Comparison of ENCODE assay signal across 13 cellular contexts in the genomic region with DNA sequence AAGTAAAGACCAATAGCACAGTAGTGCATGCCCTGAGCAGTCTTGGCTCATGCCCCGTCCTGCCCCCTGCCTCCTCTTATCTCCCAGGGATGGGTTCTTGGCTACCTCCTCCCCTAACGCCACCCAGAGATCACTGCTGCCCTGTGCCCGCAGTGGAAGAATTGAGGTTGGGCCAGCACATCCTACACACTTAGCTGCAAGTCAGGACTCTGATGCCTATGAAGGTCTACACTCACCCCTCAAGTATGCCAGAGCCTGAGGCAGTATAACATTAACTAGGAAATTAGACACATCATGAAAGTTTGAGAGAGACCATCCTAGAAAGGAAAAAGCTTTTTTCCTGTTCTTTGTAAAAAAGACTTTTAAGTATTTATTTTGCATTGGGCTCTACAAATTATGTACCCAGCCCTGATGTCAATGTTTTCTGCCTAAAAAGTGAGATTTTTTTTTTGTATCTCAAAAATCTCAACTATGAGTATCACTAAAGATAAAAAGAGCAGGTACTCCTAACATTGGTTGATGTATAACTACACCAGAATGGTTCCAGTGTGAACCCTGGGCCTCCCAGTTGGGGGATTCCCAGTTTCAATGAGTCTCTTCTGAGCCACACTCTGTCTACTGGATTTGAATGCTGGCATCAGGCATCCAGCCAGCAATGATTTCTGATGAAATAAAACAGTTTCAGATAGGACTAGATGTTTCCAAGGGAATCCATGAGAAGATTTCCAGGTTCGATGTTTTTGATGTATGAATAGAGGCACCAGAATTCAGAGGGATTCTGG.
DNase-seq lines count a peak whose midpoint lies in the region; ATAC-seq, FAIRE-seq and TF ChIP-seq lines count a peak whose summit lies in the region.
"Had no signal": no experiment of that assay in that cellular context is flagged by ENCODE, and none has a peak within 500 bp of the region (broad histone marks: within the 10 kb centered on the region; RNA-seq: fewer than 3 reads in every experiment).

No MANE protein-coding gene starts in this region.

- no peaks in the 10 kb centered on the region for H3K27me3 ChIP-seq in testis

- TF ChIP-seq POLR2A in testis (IDR thresholded peaks at IDR 0.05): no peak

- H3K4me3 ChIP-seq in testis: no peak overlapping the region
- H3K4me3 ChIP-seq: lung, thoracic aorta had no signal

- WGBS in testis, 2 donors: 85 to 97% methylated on average over 4 of the region's 4 CpGs

- no peaks in the 10 kb centered on the region for H3K9me3 ChIP-seq in testis
- H3K9me3 ChIP-seq: thoracic aorta had no signal

- intact Hi-C loops in testis (cut with DNase I; ENCODE audit: low total_unique reads): no loop called here

- ATAC-seq in GM18508 (IDR thresholded peaks at IDR 0.05; ENCODE audit: insufficient read depth, unreplicated experiment): peak; percentile 66
- ATAC-seq in GM21619 (IDR thresholded peaks at IDR 0.05; ENCODE audit: unreplicated experiment): peak; percentile 60
- ATAC-seq in HG03571 (IDR thresholded peaks at IDR 0.05; ENCODE audit: unreplicated experiment): peak; percentile 71
- no peak for ATAC-seq in HG03025 (IDR thresholded peaks at IDR 0.05; ENCODE audit: low FRiP score, unreplicated experiment)

- FAIRE-seq in D721Med (lab: Jason Lieb, UNC): no peak
- FAIRE-seq: endometrium, G401.6 had no signal

- H3K36me3 ChIP-seq in testis (ENCODE audit: low read depth, missing control alignments): no peaks in the 10 kb centered on the region
- H3K36me3 ChIP-seq: thoracic aorta had no signal

- DNase-seq in iris pigment epithelial cell (ENCODE audit: low read depth): peak; percentile 17
- DNase-seq in activated effector memory CD4-positive, alpha-beta T cell treated with anti-CD3 and anti-CD28 coated beads, Interleukin-2, amount 50 U/mL, for 16 hours: no peak
- no peak for DNase-seq in D721Med (ENCODE audit: insufficient read length, low spot score)
- DNase-seq in testis: no peak
- DNase-seq: stimulated activated CD4-positive, alpha-beta T cell treated with anti-CD3 and anti-CD28 coated beads, Interleukin-12 subunit alpha, Interleukin-12 subunit beta, amount 100 ng/mL, for 4 hours had no signal

- TF ChIP-seq CTCF in D721Med (IDR thresholded peaks at IDR 0.05; ENCODE audit: insufficient read depth, missing control alignments) (no peak), testis (IDR thresholded peaks at IDR 0.05) (no peak)

- H3K4me1 ChIP-seq in testis: no peaks in the 10 kb centered on the region

- H3K27ac ChIP-seq in testis: no peak overlapping the region
- H3K27ac ChIP-seq: thoracic aorta had no signal
